ENCODE assay signal across 18 cellular contexts in genomic region chr5:127452626-127453025, GRCh38.
"Had no signal": no experiment of that assay in that cellular context is flagged by ENCODE, and none has a peak within 500 bp of the region (broad histone marks: within the 10 kb centered on the region; RNA-seq: fewer than 3 reads in every experiment).

No MANE protein-coding gene starts in this region.

- DNase-seq: Karpas-422, KG1, MG63, NCI-H1092, NCI-H1105 treated with DMSO at 0.1 percent for 48 hours, NCI-H1417 treated with DMSO at 0.1 percent for 48 hours, NCI-H146, NCI-H1694 treated with DMSO at 0.1 percent for 48 hours, NCI-H1930, NCI-H2081, NCI-H2107, NCI-H2227 treated with DMSO at 0.1 percent for 48 hours, NCI-H524, NCI-H526 treated with DMSO at 0.1 percent for 48 hours, NCI-H774, SHP77, SK-N-SH had no signal

- H3K4me3 ChIP-seq: MG63 had no signal

- H3K27ac ChIP-seq: RWPE1 had no signal

- H3K36me3 ChIP-seq: MG63 had no signal

- H3K9ac ChIP-seq: SK-N-SH had no signal

- H3K4me2 ChIP-seq: SK-N-SH had no signal

- H3K9me3 ChIP-seq: MG63, SK-N-SH had no signal
